In genomic region chr16:28546626-28547025, GRCh38 we compare ENCODE assay signal across 8 cellular contexts. TPM values are rescaled to one million over a fixed set of nuclear protein-coding genes. Genes with fewer than 3 reads are reported as not detected.
"Had no signal": no experiment of that assay in that cellular context is flagged by ENCODE, and none has a peak within 500 bp of the region (broad histone marks: within the 10 kb centered on the region; RNA-seq: fewer than 3 reads in every experiment).

No MANE protein-coding gene starts in this region.

- DNase-seq: IMR-90, KBM-7 had no signal

- H3K9me3 Mint-ChIP-seq: IgD-negative memory B cell had no signal

- H3K4me3 ChIP-seq: K562 had no signal

- H3K27ac Mint-ChIP-seq: IgD-negative memory B cell had no signal

- H3K36me3 Mint-ChIP-seq: IgD-negative memory B cell had no signal

- H3K27ac ChIP-seq: HL-60 had no signal

RNA-seq across cellular contexts. Expression of gene IL27, which starts 40.0 kb away (rescaled TPM):
- total RNA-seq: HT-29, HT1080, IMR-90, K562 had no signal

RNA-seq across cellular contexts. Expression of gene SULT1A2, which starts 50.2 kb away (rescaled TPM):
- total RNA-seq: HT1080, IMR-90 had no signal

RNA-seq across cellular contexts. Expression of gene APOBR, which starts 52.2 kb away (rescaled TPM):
- total RNA-seq: HepG2, HT-29, IMR-90 had no signal
